Comparison of ENCODE assay signal across 8 cellular contexts in the genomic region with DNA sequence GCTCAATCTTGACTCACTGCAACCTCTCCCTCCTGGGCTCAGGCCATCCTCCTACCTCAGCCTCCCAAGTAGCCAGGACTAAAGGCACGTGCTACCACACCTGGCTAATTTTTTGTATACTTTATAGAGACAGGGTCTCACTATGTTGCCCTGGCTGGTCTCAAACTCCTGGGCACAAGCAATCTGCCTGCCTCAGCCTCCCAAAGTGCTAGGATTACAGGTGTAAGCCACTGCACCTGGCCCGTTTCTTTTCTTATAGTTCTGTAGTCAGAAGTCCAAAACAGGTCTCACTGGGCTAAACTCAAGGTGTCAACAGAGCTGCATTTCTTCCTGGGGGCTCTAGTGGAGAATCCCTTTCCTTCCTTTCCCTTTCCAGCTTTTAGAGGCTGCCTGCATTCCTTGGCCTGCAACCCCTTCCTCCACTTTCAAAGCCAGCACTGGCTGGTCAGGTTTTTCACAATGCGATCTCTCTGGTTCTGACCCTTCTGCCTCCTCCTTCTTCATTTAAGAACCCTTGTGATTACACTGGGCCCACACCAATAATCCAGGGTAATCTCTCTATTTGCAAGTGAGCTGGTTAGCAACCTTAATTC. TPM values are rescaled to one million over a fixed set of nuclear protein-coding genes. Genes with fewer than 3 reads are reported as not detected.
DNase-seq lines count a peak whose midpoint lies in the region; ATAC-seq and TF ChIP-seq lines count a peak whose summit lies in the region.
"Had no signal": no experiment of that assay in that cellular context is flagged by ENCODE, and none has a peak within 500 bp of the region (broad histone marks: within the 10 kb centered on the region; RNA-seq: fewer than 3 reads in every experiment).

No MANE protein-coding gene starts in this region.

- no TSS peak for BruUV-seq in Caco-2 (replicated peaks; lab: Mats Ljungman, UMichigan)

- intact Hi-C loops in Caco-2 (cut with micrococcal nuclease; ENCODE audit: unreplicated experiment): no loop called here

- H3K27me3 Mint-ChIP-seq in Caco-2 (ENCODE audit: insufficient read depth, unreplicated experiment) (no peaks in the 10 kb centered on the region), T-cell (no peaks in the 10 kb centered on the region), osteocyte (ENCODE audit: unreplicated experiment) (no peaks in the 10 kb centered on the region), glutamatergic neuron (ENCODE audit: unreplicated experiment) (peaks cover 1% of the 10 kb centered on the region)
- H3K27me3 Mint-ChIP-seq in effector memory CD8-positive, alpha-beta T cell: no peaks in the 10 kb centered on the region

- H3K36me3 Mint-ChIP-seq in Caco-2 (ENCODE audit: insufficient read depth, unreplicated experiment) (peaks cover 26% of the 10 kb centered on the region), T-cell (peaks cover 9% of the 10 kb centered on the region), osteocyte (ENCODE audit: unreplicated experiment) (no peaks in the 10 kb centered on the region), glutamatergic neuron (ENCODE audit: unreplicated experiment) (no peaks in the 10 kb centered on the region)
- peaks cover 100% of the 10 kb centered on the region for H3K36me3 Mint-ChIP-seq in effector memory CD8-positive, alpha-beta T cell (ENCODE audit: insufficient read depth)

- CTCF ChIA-PET in Caco-2 (lab: Charles Lee) (no interaction called here), T-cell (lab: Charles Lee) (interaction anchor here in 1 of 2 donors (1.3 kb wide), 1 partner anchor 15 kb away, joined by 4 read pairs; no protein-coding TSS in a partner anchor)

- peaks cover 1% of the 10 kb centered on the region; the same call in 1 of the 2 replicates for H3K9me3 ChIP-seq in Caco-2

- H3K9me3 Mint-ChIP-seq in Caco-2 (ENCODE audit: unreplicated experiment): no peaks in the 10 kb centered on the region
- H3K9me3 Mint-ChIP-seq in T-cell: no peaks in the 10 kb centered on the region
- H3K9me3 Mint-ChIP-seq in effector memory CD8-positive, alpha-beta T cell: no peaks in the 10 kb centered on the region
- no peaks in the 10 kb centered on the region for H3K9me3 Mint-ChIP-seq in osteocyte (ENCODE audit: unreplicated experiment)
- peaks cover 7% of the 10 kb centered on the region for H3K9me3 Mint-ChIP-seq in glutamatergic neuron (ENCODE audit: unreplicated experiment)

- H3K4me3 ChIP-seq in Caco-2 (ENCODE audit: low read depth, low read length): no peak overlapping the region
- H3K4me3 ChIP-seq: coronary artery had no signal

- ATAC-seq in T-cell (replicated peaks in 1 of 4) (no peak), GM19395 (IDR thresholded peaks at IDR 0.05; ENCODE audit: unreplicated experiment) (no peak), HG02973 (IDR thresholded peaks at IDR 0.05; ENCODE audit: unreplicated experiment) (no peak)
- no peak for ATAC-seq in effector memory CD8-positive, alpha-beta T cell (replicated peaks)

- H3K4me3 Mint-ChIP-seq in Caco-2 (ENCODE audit: unreplicated experiment): no peak overlapping the region
- peak overlapping the region in 1 of 3 donors; percentile 68 for H3K4me3 Mint-ChIP-seq in T-cell
- peak overlapping the region; percentile 68 to 77 for H3K4me3 Mint-ChIP-seq in effector memory CD8-positive, alpha-beta T cell
- no peak overlapping the region for H3K4me3 Mint-ChIP-seq in osteocyte (ENCODE audit: unreplicated experiment)
- no peak overlapping the region for H3K4me3 Mint-ChIP-seq in glutamatergic neuron (ENCODE audit: unreplicated experiment)

- DNase-seq in Caco-2 (peak in 1 of 2 experiments; percentile 24), T-cell (peak in 4 of 34 experiments; percentile 0 to 14 (median 6)), osteocyte (ENCODE audit: extremely low spot score, unreplicated experiment) (no peak), glutamatergic neuron (no peak)
- no peak for DNase-seq in effector memory CD8-positive, alpha-beta T cell

- H3K4me1 ChIP-seq in Caco-2: peaks cover 68% of the 10 kb centered on the region

- POLR2A ChIA-PET in Caco-2 (lab: Charles Lee) (no interaction called here), T-cell (lab: Charles Lee) (interaction anchor here (0.6 to 5.0 kb wide), 9 partner anchors 8 to 417 kb away, joined by 3 to 75 read pairs (median 5); a partner anchor contains a TSS)

- no peaks in the 10 kb centered on the region for H3K36me3 ChIP-seq in Caco-2 (ENCODE audit: control insufficient read depth, insufficient read depth, low read length)

- H3K27me3 ChIP-seq in Caco-2 (replicated peaks; ENCODE audit: control insufficient read depth, insufficient read depth, low read length): no peaks in the 10 kb centered on the region

- peak overlapping the region; percentile 7 for H3K27ac Mint-ChIP-seq in Caco-2 (ENCODE audit: unreplicated experiment)
- H3K27ac Mint-ChIP-seq in T-cell: peak overlapping the region; percentile 93 to 97
- H3K27ac Mint-ChIP-seq in effector memory CD8-positive, alpha-beta T cell: peak overlapping the region; percentile 97 to 99
- H3K27ac Mint-ChIP-seq in osteocyte (ENCODE audit: unreplicated experiment): peak overlapping the region; percentile 47
- no peak overlapping the region for H3K27ac Mint-ChIP-seq in glutamatergic neuron (ENCODE audit: unreplicated experiment)

- H3K4me1 Mint-ChIP-seq in Caco-2 (ENCODE audit: low read depth, unreplicated experiment) (peaks cover 43% of the 10 kb centered on the region), T-cell (peaks cover 89 to 95% (median 90%) of the 10 kb centered on the region in 3 donors), osteocyte (ENCODE audit: unreplicated experiment) (peaks cover 52% of the 10 kb centered on the region), glutamatergic neuron (ENCODE audit: low read depth, unreplicated experiment) (peaks cover 11% of the 10 kb centered on the region)
- peaks cover 85 to 87% of the 10 kb centered on the region in 2 donors for H3K4me1 Mint-ChIP-seq in effector memory CD8-positive, alpha-beta T cell (ENCODE audit: low read depth in 2 of 2)

- TF ChIP-seq CTCF in Caco-2 (IDR thresholded peaks at IDR 0.05; ENCODE audit: insufficient read depth in 1 of 2, low read depth in 1 of 2, low read length in 1 of 2, severe bottlenecking in 1 of 2, unreplicated experiment in 1 of 2): no peak
- TF ChIP-seq CTCF in osteocyte (IDR thresholded peaks at IDR 0.05): no peak
- no peak for TF ChIP-seq CTCF in glutamatergic neuron (IDR thresholded peaks at IDR 0.05; ENCODE audit: partially characterized antibody, unreplicated experiment)

RNA-seq across cellular contexts. Expression of a gene that starts 16.3 kb away (rescaled TPM):
- 16.0 and 16.8 TPM in 2 replicates for total RNA-seq in Caco-2 (2022)
- total RNA-seq in T-cell: 100 to 1,000 TPM; 167 to 859 (median 252) TPM
- total RNA-seq in osteocyte: 50.2 and 58.9 TPM in 2 replicates
- 2.8 TPM for total RNA-seq in glutamatergic neuron (ENCODE audit: unreplicated experiment)

Comparison
In these comparisons a context has a peak if more than half of its experiments do, and no peak if none do; other contexts are left out.
1. H3K4me3 Mint-ChIP-seq: peak in effector memory CD8-positive, alpha-beta T cell (2 of 2); none in Caco-2 (single experiment), osteocyte (single experiment) and glutamatergic neuron (single experiment).